10 cellular contexts compared by ENCODE assay signal in the genomic region with DNA sequence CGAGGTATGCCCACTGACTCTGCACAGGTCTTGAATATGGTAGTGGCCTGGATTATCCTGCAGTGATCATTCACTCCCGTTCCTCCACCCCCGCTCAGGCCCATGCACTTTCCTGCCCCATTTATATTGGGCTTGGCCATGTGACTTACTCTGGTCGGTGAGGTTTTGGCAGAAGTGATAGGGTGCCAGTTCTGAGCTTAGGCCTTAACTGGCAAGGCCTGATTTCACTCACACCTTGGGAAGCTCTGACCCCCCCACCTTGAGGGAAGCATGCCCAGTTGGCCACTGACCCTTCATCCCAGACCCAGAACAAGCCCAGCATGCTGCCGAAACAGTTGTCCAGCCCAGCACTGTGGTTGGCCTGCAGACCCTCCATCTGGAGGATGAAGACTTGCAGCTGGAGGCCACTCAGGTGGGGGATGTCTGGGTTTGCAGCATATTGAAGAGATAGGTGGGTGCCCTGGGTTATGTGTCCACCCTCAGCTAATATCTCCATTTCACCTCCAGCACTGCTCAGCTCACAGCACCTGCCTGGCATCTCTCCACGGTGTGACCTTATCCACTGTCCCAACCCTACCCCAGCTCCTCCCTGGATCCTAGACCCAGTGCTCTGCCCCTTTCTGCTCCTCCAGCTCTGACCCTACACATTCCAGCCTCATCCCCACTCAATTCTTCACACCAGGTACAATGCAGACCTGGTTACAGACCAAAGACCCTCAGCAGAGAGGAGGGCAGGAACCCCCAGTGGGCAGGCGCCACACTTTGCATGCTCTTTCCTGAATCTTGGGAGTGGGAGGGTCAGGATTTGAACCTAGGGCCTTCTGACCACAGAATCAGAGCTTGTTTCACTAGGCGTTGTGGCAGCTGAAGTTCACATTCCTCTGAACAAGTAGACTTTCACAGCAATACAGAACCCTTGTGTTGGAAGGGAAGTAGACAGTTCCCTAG.
DNase-seq lines count a peak whose midpoint lies in the region; ATAC-seq, FAIRE-seq and TF ChIP-seq lines count a peak whose summit lies in the region.
"Had no signal": no experiment of that assay in that cellular context is flagged by ENCODE, and none has a peak within 500 bp of the region (broad histone marks: within the 10 kb centered on the region; RNA-seq: fewer than 3 reads in every experiment).

No MANE protein-coding gene starts in this region.

- no peak overlapping the region for H2AFZ ChIP-seq in K562 (ENCODE audit: low read depth, low read length)

- H4K20me1 ChIP-seq in K562 (replicated peaks; ENCODE audit: control insufficient read depth, insufficient read depth, low read length), result no peaks in the 10 kb centered on the region

- no peaks in the 10 kb centered on the region for H3K27me3 Mint-ChIP-seq in stimulated activated naive CD8-positive, alpha-beta T cell treated with anti-CD3 and anti-CD28 coated beads, Interleukin-15, amount 100 ng/mL, for 72 hours

- no peak overlapping the region for H3K4me2 ChIP-seq in K562 (ENCODE audit: insufficient read depth, low read length)

- peaks cover 30 to 42% of the 10 kb centered on the region in 2 donors for H3K9me3 Mint-ChIP-seq in stimulated activated naive CD8-positive, alpha-beta T cell treated with anti-CD3 and anti-CD28 coated beads, Interleukin-15, amount 100 ng/mL, for 72 hours

- peaks cover 13% of the 10 kb centered on the region for H3K4me1 Mint-ChIP-seq in stimulated activated naive CD8-positive, alpha-beta T cell treated with anti-CD3 and anti-CD28 coated beads, Interleukin-15, amount 100 ng/mL, for 72 hours

- peak overlapping the region in 1 of 2 donors; percentile 48 for H3K4me3 Mint-ChIP-seq in stimulated activated naive CD8-positive, alpha-beta T cell treated with anti-CD3 and anti-CD28 coated beads, Interleukin-15, amount 100 ng/mL, for 72 hours

- H3K9me1 ChIP-seq in K562 (ENCODE audit: control insufficient read depth, insufficient read depth, low read length), result no peaks in the 10 kb centered on the region

- H3K27me3 ChIP-seq in K562 (ENCODE audit: control insufficient read depth in 2 of 2, insufficient read depth in 2 of 2, low read length in 2 of 2) (peaks cover 0 to 13% of the 10 kb centered on the region in 2 experiments; a peak in 1 of 5 replicates), ovary (no peaks in the 10 kb centered on the region)
- H3K27me3 ChIP-seq: right atrium auricular region had no signal

- no peak for TF ChIP-seq CTCF in K562 (IDR thresholded peaks at IDR 0.05 in 2 of 3, conservative IDR thresholded peaks at IDR 0.05 in 1 of 3; ENCODE audit: insufficient read depth in 2 of 3, low read depth in 1 of 3, low read length in 3 of 3)
- no peak for TF ChIP-seq CTCF in ovary (IDR thresholded peaks at IDR 0.05)

- CTCF ChIA-PET in K562 (lab: Yijun Ruan, JAX; ENCODE audit: low intra/inter-chr PET ratio), result no interaction called here

- H3K36me3 ChIP-seq in K562 (ENCODE audit: control insufficient read depth, insufficient read depth, low read length), result no peaks in the 10 kb centered on the region
- H3K36me3 ChIP-seq in ovary, result no peaks in the 10 kb centered on the region
- H3K36me3 ChIP-seq: right atrium auricular region had no signal

- BruUV-seq in K562 (replicated peaks; lab: Mats Ljungman, UMichigan), result no TSS peak

- H3K4me3 ChIP-seq in K562 (no peak overlapping the region), ovary (no peak overlapping the region)
- H3K4me3 ChIP-seq: right atrium auricular region had no signal

- H3K27ac Mint-ChIP-seq in stimulated activated naive CD8-positive, alpha-beta T cell treated with anti-CD3 and anti-CD28 coated beads, Interleukin-15, amount 100 ng/mL, for 72 hours, result peak overlapping the region in 1 of 2 donors; percentile 98

- H3K9me3 ChIP-seq in K562 (replicated peaks; ENCODE audit: control insufficient read depth, insufficient read depth, low read depth, low read length) (peaks cover 15% of the 10 kb centered on the region), ovary (no peaks in the 10 kb centered on the region)

- in situ Hi-C loops in K562 (cut with MboI), result no loop called here

- TF ChIP-seq EP300 in K562 (IDR thresholded peaks at IDR 0.05; ENCODE audit: low read length) (no peak), ovary (IDR thresholded peaks at IDR 0.05) (no peak)

- DNase-seq in activated gamma-delta T cell treated with Interleukin-2 at 50 U/mL for 16 hours (peak; percentile 36), activated gamma-delta T cell (lab: John Stamatoyannopoulos, UW) (no peak), T follicular helper cell (ENCODE audit: low read depth) (peak; percentile 57), K562 (ENCODE audit: extremely low read depth in 1 of 4, low spot score in 3 of 4) (peak in 1 of 4 experiments; percentile 6), ovary (no peak), NCI-H748 treated with DMSO at 0.1 percent for 48 hours (lab: John Stamatoyannopoulos, UW) (no peak), medulla oblongata (ENCODE audit: extremely low spot score) (no peak)
- peak; percentile 78 to 83 for DNase-seq in stimulated activated naive CD8-positive, alpha-beta T cell treated with anti-CD3 and anti-CD28 coated beads, Interleukin-15, amount 100 ng/mL, for 72 hours
- DNase-seq: left colon had no signal

- POLR2A ChIA-PET in K562 (lab: Yijun Ruan, JAX), result no interaction called here

- 7% methylated on average over 7 of the region's 8 CpGs for WGBS in K562 (ENCODE audit: insufficient coverage, low coverage, missing lambda C conversion rate)
- 87 to 98% (median 91%) methylated on average over 8 of the region's 8 CpGs for WGBS in ovary, 3 donors

- intact Hi-C loops in K562 (cut with micrococcal nuclease), result no loop called here
- intact Hi-C loops in ovary (cut with DNase I), result no loop called here

- no peaks in the 10 kb centered on the region for H3K79me2 ChIP-seq in K562 (ENCODE audit: control insufficient read depth, insufficient read depth, low read length)

- ATAC-seq in K562, result no peak
- ATAC-seq in stimulated activated naive CD8-positive, alpha-beta T cell treated with anti-CD3 and anti-CD28 coated beads, Interleukin-15, amount 100 ng/mL, for 72 hours, result peak; percentile 87
- ATAC-seq: left colon had no signal

- TF ChIP-seq RAD21 in K562 (CRISPR knock-in tag; conservative IDR thresholded peaks at IDR 0.05 in 1 of 2, IDR thresholded peaks at IDR 0.05 in 1 of 2), result no peak

- H3K4me1 ChIP-seq in K562 (replicated peaks in 1 of 2; ENCODE audit: control insufficient read depth in 2 of 2, insufficient read depth in 2 of 2, low read length in 2 of 2), result no peaks in the 10 kb centered on the region
- H3K4me1 ChIP-seq in ovary (ENCODE audit: insufficient read depth), result no peaks in the 10 kb centered on the region
- H3K4me1 ChIP-seq: right atrium auricular region had no signal

- H3K9ac ChIP-seq in K562 (ENCODE audit: insufficient read depth in 1 of 2, low read depth in 2 of 2, low read length in 2 of 2), result no peak overlapping the region

- TF ChIP-seq POLR2A in K562 (conservative IDR thresholded peaks at IDR 0.05) (no peak), ovary (IDR thresholded peaks at IDR 0.05) (no peak)

- no peak overlapping the region for H3K27ac ChIP-seq in K562 (ENCODE audit: extremely low read depth, low read depth, low read length)
- no peak overlapping the region for H3K27ac ChIP-seq in ovary
- H3K27ac ChIP-seq: right atrium auricular region had no signal

- no peak for FAIRE-seq in K562 (lab: Jason Lieb, UNC)

TF ChIP-seq in K562, 482 proteins besides CTCF, POLR2A, EP300 and RAD21:
- TF ChIP-seq, protein P1, sequence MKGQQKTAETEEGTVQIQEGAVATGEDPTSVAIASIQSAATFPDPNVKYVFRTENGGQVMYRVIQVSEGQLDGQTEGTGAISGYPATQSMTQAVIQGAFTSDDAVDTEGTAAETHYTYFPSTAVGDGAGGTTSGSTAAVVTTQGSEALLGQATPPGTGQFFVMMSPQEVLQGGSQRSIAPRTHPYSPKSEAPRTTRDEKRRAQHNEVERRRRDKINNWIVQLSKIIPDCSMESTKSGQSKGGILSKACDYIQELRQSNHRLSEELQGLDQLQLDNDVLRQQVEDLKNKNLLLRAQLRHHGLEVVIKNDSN (CRISPR knock-in tag; IDR thresholded peaks at IDR 0.05), result peak; percentile 74
- TF ChIP-seq, protein P2, sequence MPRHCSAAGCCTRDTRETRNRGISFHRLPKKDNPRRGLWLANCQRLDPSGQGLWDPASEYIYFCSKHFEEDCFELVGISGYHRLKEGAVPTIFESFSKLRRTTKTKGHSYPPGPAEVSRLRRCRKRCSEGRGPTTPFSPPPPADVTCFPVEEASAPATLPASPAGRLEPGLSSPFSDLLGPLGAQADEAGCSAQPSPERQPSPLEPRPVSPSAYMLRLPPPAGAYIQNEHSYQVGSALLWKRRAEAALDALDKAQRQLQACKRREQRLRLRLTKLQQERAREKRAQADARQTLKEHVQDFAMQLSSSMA (CRISPR knock-in tag; IDR thresholded peaks at IDR 0.05), result no peak
TF ChIP-seq in K562: peak in this region for 1.

Comparison
In these comparisons a context has a peak if more than half of its experiments do, and no peak if none do; other contexts are left out.
1. DNase-seq: peak in activated gamma-delta T cell treated with Interleukin-2 at 50 U/mL for 16 hours (single experiment), T follicular helper cell (single experiment) and stimulated activated naive CD8-positive, alpha-beta T cell treated with anti-CD3 and anti-CD28 coated beads, Interleukin-15, amount 100 ng/mL, for 72 hours (2 of 2); none in activated gamma-delta T cell (single experiment), ovary (0 of 5), NCI-H748 treated with DMSO at 0.1 percent for 48 hours (single experiment) and medulla oblongata (single experiment).